In genomic region chr2:134119117-134119671, GRCh38 we compare ENCODE assay signal across 8 cellular contexts.
DNase-seq lines count a peak whose midpoint lies in the region; ATAC-seq and TF ChIP-seq lines count a peak whose summit lies in the region.

No MANE protein-coding gene starts in this region.

- no peak overlapping the region for H2AFZ ChIP-seq in neural cell (ENCODE audit: low read depth, low read length)

- DNase-seq in GM06990 (ENCODE audit: extremely low read depth, insufficient read length) (no peak), colonic mucosa (no peak), UCSD-AML1 (lab: John Stamatoyannopoulos, UW; ENCODE audit: unreplicated experiment) (no peak), posterior vena cava (ENCODE audit: low spot score) (no peak), Ammon's horn (ENCODE audit: low spot score) (no peak)

- TF ChIP-seq EP300 in neural cell (conservative IDR thresholded peaks at IDR 0.05; ENCODE audit: poor library complexity, severe bottlenecking), result no peak

- no peaks in the 10 kb centered on the region for H4K20me1 ChIP-seq in neural cell (ENCODE audit: insufficient read depth)

- no peaks in the 10 kb centered on the region for H3K9me2 ChIP-seq in neural cell (ENCODE audit: insufficient read depth, low read length)

- H3K9me3 ChIP-seq in KOPT-K1 (ENCODE audit: insufficient read depth, low read length, poor library complexity, severe bottlenecking), result no peaks in the 10 kb centered on the region
- no peaks in the 10 kb centered on the region for H3K9me3 ChIP-seq in colonic mucosa
- no peaks in the 10 kb centered on the region for H3K9me3 ChIP-seq in neural cell (ENCODE audit: low read length)

- H3K27ac ChIP-seq in KOPT-K1 (ENCODE audit: low read depth, low read length, poor library complexity, severe bottlenecking) (peak overlapping the region; percentile 70), colonic mucosa (peak overlapping the region; percentile 91), neural cell (ENCODE audit: low read length) (peak overlapping the region; percentile 74)

- H3K4me1 ChIP-seq in colonic mucosa, result peaks cover 15% of the 10 kb centered on the region

- no peaks in the 10 kb centered on the region for H3K36me3 ChIP-seq in GM06990 (ENCODE audit: control insufficient read depth, insufficient read depth, low read length)
- H3K36me3 ChIP-seq in KOPT-K1 (ENCODE audit: insufficient read depth, low read length), result no peaks in the 10 kb centered on the region
- no peaks in the 10 kb centered on the region for H3K36me3 ChIP-seq in colonic mucosa
- no peaks in the 10 kb centered on the region for H3K36me3 ChIP-seq in neural cell (ENCODE audit: insufficient read depth, low read length)

- H3K4me3 ChIP-seq in GM06990 (replicated peaks; ENCODE audit: low read depth, low read length), result peak overlapping the region; percentile 88
- peak overlapping the region; percentile 95 for H3K4me3 ChIP-seq in colonic mucosa
- H3K4me3 ChIP-seq in neural cell (ENCODE audit: low read length), result peak overlapping the region; percentile 98

- no peak for TF ChIP-seq CTCF in GM06990 (IDR thresholded peaks at IDR 0.05; ENCODE audit: insufficient read depth, low read length, poor library complexity, severe bottlenecking)
- no peak for TF ChIP-seq CTCF in colonic mucosa (IDR thresholded peaks at IDR 0.05)
- TF ChIP-seq CTCF in neural cell (IDR thresholded peaks at IDR 0.05; ENCODE audit: poor library complexity, severe bottlenecking), result no peak

- intact Hi-C loops in colonic mucosa (cut with DNase I) (loop anchor here (5.0 kb wide), 3 partner anchors 88 to 293 kb away; no protein-coding TSS in a partner anchor), posterior vena cava (cut with DNase I) (loop anchor here in 1 of 2 donors (5.0 kb wide), 1 partner anchor 293 kb away; no protein-coding TSS in a partner anchor)

- H3K9ac ChIP-seq in colonic mucosa (ENCODE audit: low read depth in 2 of 2, low read length in 2 of 2) (peak overlapping the region; percentile 41 to 49), neural cell (ENCODE audit: low read length) (peak overlapping the region; percentile 88)

- TF ChIP-seq RAD21 in neural cell (conservative IDR thresholded peaks at IDR 0.05), result no peak

- no peaks in the 10 kb centered on the region for H3K27me3 ChIP-seq in GM06990 (replicated peaks; ENCODE audit: control insufficient read depth, insufficient read depth, low read length)
- H3K27me3 ChIP-seq in colonic mucosa, result no peaks in the 10 kb centered on the region
- no peaks in the 10 kb centered on the region for H3K27me3 ChIP-seq in neural cell (ENCODE audit: insufficient read depth, low read depth, low read length)

- no peak overlapping the region for H3K4me2 ChIP-seq in neural cell (ENCODE audit: low read length)

- H3F3A ChIP-seq in neural cell (ENCODE audit: insufficient read depth, low read length, poor library complexity, severe bottlenecking), result no peaks in the 10 kb centered on the region

- peaks cover 28% of the 10 kb centered on the region for H3K79me2 ChIP-seq in neural cell (replicated peaks; ENCODE audit: insufficient read depth, low read length)

- ATAC-seq in GM21619 (IDR thresholded peaks at IDR 0.05; ENCODE audit: unreplicated experiment), result peak; percentile 5

TF ChIP-seq in neural cell, 6 proteins besides CTCF, POLR2A, EP300 and RAD21:
- TF ChIP-seq EZH2 (IDR thresholded peaks at IDR 0.05; ENCODE audit: borderline replicate concordance, insufficient read depth, low read length, poor library complexity, severe bottlenecking), result no peak
- no peak for TF ChIP-seq REST (IDR thresholded peaks at IDR 0.05; ENCODE audit: borderline replicate concordance)
- TF ChIP-seq SMC3 (conservative IDR thresholded peaks at IDR 0.05; ENCODE audit: poor library complexity), result no peak
- TF ChIP-seq MXI1 (conservative IDR thresholded peaks at IDR 0.05; ENCODE audit: poor library complexity, severe bottlenecking), result no peak
- TF ChIP-seq TAF1 (IDR thresholded peaks at IDR 0.05; ENCODE audit: low read depth), result no peak
- no peak for TF ChIP-seq POLR2AphosphoS5 (IDR thresholded peaks at IDR 0.05)
TF ChIP-seq in neural cell: peak in this region for 0.
